ENCODE assay signal across 1 cellular context in the genomic region with DNA sequence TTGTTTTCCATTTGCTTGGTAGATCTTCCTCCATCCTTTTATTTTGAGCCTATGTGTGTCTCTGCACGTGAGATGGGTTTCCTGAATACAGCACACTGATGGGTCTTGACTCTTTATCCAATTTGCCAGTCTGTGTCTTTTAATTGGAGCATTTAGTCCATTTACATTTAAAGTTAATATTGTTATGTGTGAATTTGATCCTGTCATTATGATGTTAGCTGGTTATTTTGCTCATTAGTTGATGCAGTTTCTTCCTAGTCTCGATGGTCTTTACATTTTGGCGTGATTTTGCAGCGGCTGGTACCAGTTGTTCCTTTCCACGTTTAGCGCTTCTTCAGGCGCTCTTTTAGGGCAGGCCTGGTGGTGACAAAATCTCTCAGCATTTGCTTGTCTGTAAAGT. TPM values are rescaled to one million over a fixed set of nuclear protein-coding genes. Genes with fewer than 3 reads are reported as not detected.
"Had no signal": no experiment of that assay in that cellular context is flagged by ENCODE, and none has a peak within 500 bp of the region (broad histone marks: within the 10 kb centered on the region; RNA-seq: fewer than 3 reads in every experiment).

No MANE protein-coding gene starts in this region.

RNA-seq across cellular contexts. Expression of gene IQUB, which starts 7.9 kb away (rescaled TPM):
- total RNA-seq: GM23248 had no signal
